Comparison of ENCODE assay signal across 16 cellular contexts in genomic region chr10:30247704-30248103, GRCh38.
DNase-seq lines count a peak whose midpoint lies in the region; ATAC-seq, FAIRE-seq and TF ChIP-seq lines count a peak whose summit lies in the region.
"Had no signal": no experiment of that assay in that cellular context is flagged by ENCODE, and none has a peak within 500 bp of the region (broad histone marks: within the 10 kb centered on the region; RNA-seq: fewer than 3 reads in every experiment).

No MANE protein-coding gene starts in this region.

- no peaks in the 10 kb centered on the region for H3K79me2 ChIP-seq in K562 (ENCODE audit: control insufficient read depth, insufficient read depth, low read length)

- 14% methylated on average over 3 of the region's 4 CpGs for WGBS in K562 (ENCODE audit: insufficient coverage, low coverage, missing lambda C conversion rate)

- intact Hi-C loops in K562 (cut with micrococcal nuclease) (no loop called here), head of caudate nucleus (cut with DNase I) (no loop called here)

- H3K27ac ChIP-seq in K562 (ENCODE audit: extremely low read depth, low read depth, low read length), result no peak overlapping the region
- H3K27ac ChIP-seq: esophagus muscularis mucosa had no signal

- BruUV-seq in K562 (replicated peaks; lab: Mats Ljungman, UMichigan), result no TSS peak

- no peaks in the 10 kb centered on the region for H3K4me1 ChIP-seq in K562 (replicated peaks in 1 of 2; ENCODE audit: control insufficient read depth in 2 of 2, insufficient read depth in 2 of 2, low read length in 2 of 2)
- H3K4me1 ChIP-seq: esophagus muscularis mucosa had no signal

- POLR2A ChIA-PET in K562 (lab: Yijun Ruan, JAX), result no interaction called here

- peak overlapping the region; percentile 71 for H2AFZ ChIP-seq in K562 (ENCODE audit: low read depth, low read length)

- peak; percentile 64 for ATAC-seq in GM21717 (IDR thresholded peaks at IDR 0.05; ENCODE audit: unreplicated experiment)
- peak; percentile 69 for ATAC-seq in K562
- ATAC-seq in HG02981 (IDR thresholded peaks at IDR 0.05; ENCODE audit: unreplicated experiment), result no peak
- no peak for ATAC-seq in GM19023 (IDR thresholded peaks at IDR 0.05; ENCODE audit: unreplicated experiment)

- FAIRE-seq in K562 (lab: Jason Lieb, UNC), result no peak
- FAIRE-seq: colon, G401.6 had no signal

- no peaks in the 10 kb centered on the region for H4K20me1 ChIP-seq in K562 (replicated peaks; ENCODE audit: control insufficient read depth, insufficient read depth, low read length)

- H3K9ac ChIP-seq in K562 (ENCODE audit: insufficient read depth in 1 of 2, low read depth in 2 of 2, low read length in 2 of 2), result no peak overlapping the region

- H3K9me3 ChIP-seq in K562 (replicated peaks; ENCODE audit: control insufficient read depth, insufficient read depth, low read depth, low read length), result peaks cover 6% of the 10 kb centered on the region; the same call in 1 of the 2 replicates
- H3K9me3 ChIP-seq: esophagus muscularis mucosa had no signal

- in situ Hi-C loops in K562 (cut with MboI), result no loop called here

- CTCF ChIA-PET in K562 (lab: Yijun Ruan, JAX; ENCODE audit: low intra/inter-chr PET ratio), result no interaction called here

- TF ChIP-seq EP300 in K562 (IDR thresholded peaks at IDR 0.05; ENCODE audit: low read length), result no peak

- peak overlapping the region; percentile 22 for H3K4me2 ChIP-seq in K562 (ENCODE audit: insufficient read depth, low read length)

- DNase-seq in GM12865 (ENCODE audit: low read depth) (peak; percentile 47), NOMO-1 treated with DMSO at 0.1 percent for 48 hours (lab: John Stamatoyannopoulos, UW; ENCODE audit: unreplicated experiment) (peak; percentile 71), K562 (ENCODE audit: extremely low read depth in 1 of 4, low spot score in 3 of 4) (peak in 1 of 4 experiments; percentile 10), head of caudate nucleus (no peak), NCI-H2227 (lab: John Stamatoyannopoulos, UW; ENCODE audit: unreplicated experiment) (no peak)
- DNase-seq: amygdala; CD4-positive, alpha-beta T cell; NCI-H226; substantia nigra had no signal

- H3K36me3 ChIP-seq in K562 (ENCODE audit: control insufficient read depth, insufficient read depth, low read length), result no peaks in the 10 kb centered on the region
- H3K36me3 ChIP-seq: esophagus muscularis mucosa had no signal

- TF ChIP-seq POLR2A in K562 (conservative IDR thresholded peaks at IDR 0.05), result no peak

- no peak for TF ChIP-seq RAD21 in K562 (CRISPR knock-in tag; conservative IDR thresholded peaks at IDR 0.05 in 1 of 2, IDR thresholded peaks at IDR 0.05 in 1 of 2)

- H3K4me3 ChIP-seq in GM12865 (ENCODE audit: low read depth, low read length), result no peak overlapping the region
- no peak overlapping the region; the same call in 1 of the 2 replicates for H3K4me3 ChIP-seq in K562
- H3K4me3 ChIP-seq: esophagus muscularis mucosa, lung had no signal

- no peak for TF ChIP-seq CTCF in GM12865 (IDR thresholded peaks at IDR 0.05; ENCODE audit: insufficient read depth, low read depth, low read length, missing control alignments)
- TF ChIP-seq CTCF in K562 (IDR thresholded peaks at IDR 0.05 in 2 of 3, conservative IDR thresholded peaks at IDR 0.05 in 1 of 3; ENCODE audit: insufficient read depth in 2 of 3, low read depth in 1 of 3, low read length in 3 of 3), result no peak

- H3K27me3 ChIP-seq in K562 (ENCODE audit: control insufficient read depth in 2 of 2, insufficient read depth in 2 of 2, low read length in 2 of 2), result no peaks in the 10 kb centered on the region
- H3K27me3 ChIP-seq: esophagus muscularis mucosa had no signal

- no peaks in the 10 kb centered on the region for H3K9me1 ChIP-seq in K562 (ENCODE audit: control insufficient read depth, insufficient read depth, low read length)

TF ChIP-seq in K562, 482 proteins besides CTCF, POLR2A, EP300 and RAD21 (continues in another document):
- TF ChIP-seq ELF1 (tag; IDR thresholded peaks at IDR 0.05) (peak; percentile 84; the same call in 1 of the 2 replicates), ZNF766 (CRISPR knock-in tag; conservative IDR thresholded peaks at IDR 0.05) (peak; percentile 95), ZNF431 (CRISPR knock-in tag; IDR thresholded peaks at IDR 0.05) (peak; percentile 95), CC2D1A (IDR thresholded peaks at IDR 0.05) (peak; percentile 53; the same call in 1 of the 2 replicates), ZKSCAN8 (CRISPR knock-in tag; IDR thresholded peaks at IDR 0.05) (no peak), EHMT2 (IDR thresholded peaks at IDR 0.05) (peak; percentile 67; the same call in 1 of the 2 replicates), ATF7 (IDR thresholded peaks at IDR 0.05) (0 out of 2 replicates have a peak, but pooled peaks have one; percentile 34), NCOR1 (IDR thresholded peaks at IDR 0.05) (no peak), ESRRB (CRISPR knock-in tag; IDR thresholded peaks at IDR 0.05; ENCODE audit: borderline replicate concordance) (no peak)
- TF ChIP-seq, protein P1, sequence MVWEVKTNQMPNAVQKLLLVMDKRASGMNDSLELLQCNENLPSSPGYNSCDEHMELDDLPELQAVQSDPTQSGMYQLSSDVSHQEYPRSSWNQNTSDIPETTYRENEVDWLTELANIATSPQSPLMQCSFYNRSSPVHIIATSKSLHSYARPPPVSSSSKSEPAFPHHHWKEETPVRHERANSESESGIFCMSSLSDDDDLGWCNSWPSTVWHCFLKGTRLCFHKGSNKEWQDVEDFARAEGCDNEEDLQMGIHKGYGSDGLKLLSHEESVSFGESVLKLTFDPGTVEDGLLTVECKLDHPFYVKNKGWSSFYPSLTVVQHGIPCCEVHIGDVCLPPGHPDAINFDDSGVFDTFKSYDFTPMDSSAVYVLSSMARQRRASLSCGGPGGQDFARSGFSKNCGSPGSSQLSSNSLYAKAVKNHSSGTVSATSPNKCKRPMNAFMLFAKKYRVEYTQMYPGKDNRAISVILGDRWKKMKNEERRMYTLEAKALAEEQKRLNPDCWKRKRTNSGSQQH (CRISPR knock-in tag; IDR thresholded peaks at IDR 0.05), result no peak
- TF ChIP-seq, protein P2, sequence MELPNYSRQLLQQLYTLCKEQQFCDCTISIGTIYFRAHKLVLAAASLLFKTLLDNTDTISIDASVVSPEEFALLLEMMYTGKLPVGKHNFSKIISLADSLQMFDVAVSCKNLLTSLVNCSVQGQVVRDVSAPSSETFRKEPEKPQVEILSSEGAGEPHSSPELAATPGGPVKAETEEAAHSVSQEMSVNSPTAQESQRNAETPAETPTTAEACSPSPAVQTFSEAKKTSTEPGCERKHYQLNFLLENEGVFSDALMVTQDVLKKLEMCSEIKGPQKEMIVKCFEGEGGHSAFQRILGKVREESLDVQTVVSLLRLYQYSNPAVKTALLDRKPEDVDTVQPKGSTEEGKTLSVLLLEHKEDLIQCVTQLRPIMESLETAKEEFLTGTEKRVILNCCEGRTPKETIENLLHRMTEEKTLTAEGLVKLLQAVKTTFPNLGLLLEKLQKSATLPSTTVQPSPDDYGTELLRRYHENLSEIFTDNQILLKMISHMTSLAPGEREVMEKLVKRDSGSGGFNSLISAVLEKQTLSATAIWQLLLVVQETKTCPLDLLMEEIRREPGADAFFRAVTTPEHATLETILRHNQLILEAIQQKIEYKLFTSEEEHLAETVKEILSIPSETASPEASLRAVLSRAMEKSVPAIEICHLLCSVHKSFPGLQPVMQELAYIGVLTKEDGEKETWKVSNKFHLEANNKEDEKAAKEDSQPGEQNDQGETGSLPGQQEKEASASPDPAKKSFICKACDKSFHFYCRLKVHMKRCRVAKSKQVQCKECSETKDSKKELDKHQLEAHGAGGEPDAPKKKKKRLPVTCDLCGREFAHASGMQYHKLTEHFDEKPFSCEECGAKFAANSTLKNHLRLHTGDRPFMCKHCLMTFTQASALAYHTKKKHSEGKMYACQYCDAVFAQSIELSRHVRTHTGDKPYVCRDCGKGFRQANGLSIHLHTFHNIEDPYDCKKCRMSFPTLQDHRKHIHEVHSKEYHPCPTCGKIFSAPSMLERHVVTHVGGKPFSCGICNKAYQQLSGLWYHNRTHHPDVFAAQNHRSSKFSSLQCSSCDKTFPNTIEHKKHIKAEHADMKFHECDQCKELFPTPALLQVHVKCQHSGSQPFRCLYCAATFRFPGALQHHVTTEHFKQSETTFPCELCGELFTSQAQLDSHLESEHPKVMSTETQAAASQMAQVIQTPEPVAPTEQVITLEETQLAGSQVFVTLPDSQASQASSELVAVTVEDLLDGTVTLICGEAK (IDR thresholded peaks at IDR 0.05), result peak; percentile 65
- TF ChIP-seq, protein P2 (CRISPR knock-in tag; IDR thresholded peaks at IDR 0.05), result no peak

Comparison
In these comparisons a context has a peak if more than half of its experiments do, and no peak if none do; other contexts are left out.
1. DNase-seq: peak in GM12865 (single experiment) and NOMO-1 treated with DMSO at 0.1 percent for 48 hours (single experiment); none in head of caudate nucleus (0 of 42) and NCI-H2227 (single experiment).
2. ATAC-seq: peak in GM21717 (single experiment) and K562 (single experiment); none in HG02981 (single experiment) and GM19023 (single experiment).